22 cellular contexts compared by ENCODE assay signal in the genomic region with DNA sequence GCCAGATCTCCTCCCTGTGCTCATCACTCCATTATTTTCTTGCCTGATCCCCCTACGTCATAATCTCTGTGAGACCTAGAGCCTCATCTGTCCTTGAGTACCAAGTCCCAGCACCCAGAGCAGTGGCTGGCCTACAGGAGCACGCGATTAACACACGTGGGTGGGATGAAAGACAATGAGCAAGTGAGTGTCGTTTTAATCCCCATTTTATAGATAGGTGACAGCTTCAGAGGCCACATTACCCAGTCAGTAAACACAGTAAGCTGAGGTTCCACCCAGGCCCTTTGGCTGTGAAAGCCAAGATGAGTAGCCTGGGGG. TPM values are rescaled to one million over a fixed set of nuclear protein-coding genes. Genes with fewer than 3 reads are reported as not detected.
DNase-seq lines count a peak whose midpoint lies in the region; ATAC-seq, FAIRE-seq and TF ChIP-seq lines count a peak whose summit lies in the region.
"Had no signal": no experiment of that assay in that cellular context is flagged by ENCODE, and none has a peak within 500 bp of the region (broad histone marks: within the 10 kb centered on the region; RNA-seq: fewer than 3 reads in every experiment).

No MANE protein-coding gene starts in this region.

- H3K27me3 ChIP-seq in HepG2 (ENCODE audit: control insufficient read depth in 1 of 2, insufficient read depth in 2 of 2, low read length in 2 of 2) (no peaks in the 10 kb centered on the region), right lobe of liver (no peaks in the 10 kb centered on the region)
- H3K27me3 ChIP-seq: ascending aorta, Peyer's patch, upper lobe of right lung had no signal

- 72% methylated on average over 5 of the region's 5 CpGs for WGBS in HepG2 (ENCODE audit: low lambda C conversion rate)
- 70% methylated on average over 5 of the region's 5 CpGs for WGBS in right lobe of liver (ENCODE audit: insufficient coverage, low coverage, low lambda C conversion rate, missing lambda C conversion rate)

- no peaks in the 10 kb centered on the region for H4K20me1 ChIP-seq in HepG2 (ENCODE audit: insufficient read depth, low read length)

- no peak overlapping the region for H2AFZ ChIP-seq in HepG2 (ENCODE audit: low read length)

- in situ Hi-C loops in HepG2 (cut with HindIII; ENCODE audit: extremely low pct_ligation_motif_present, low pct_unique_long_range_greater_than_20kb) = no loop called here

- ATAC-seq in HepG2 = no peak
- no peak for ATAC-seq in right lobe of liver
- ATAC-seq in GM18867 (IDR thresholded peaks at IDR 0.05; ENCODE audit: unreplicated experiment) = no peak
- ATAC-seq in GM19467 (IDR thresholded peaks at IDR 0.05; ENCODE audit: unreplicated experiment) = no peak
- no peak for ATAC-seq in HG03520 (IDR thresholded peaks at IDR 0.05; ENCODE audit: unreplicated experiment)
- ATAC-seq: stimulated activated naive CD8-positive, alpha-beta T cell treated with anti-CD3 and anti-CD28 coated beads, Interleukin-15, Interleukin-2, amounts not matched to agents 100 U/mL and 50 U/mL, for 24 hours; upper lobe of right lung had no signal

- no peaks in the 10 kb centered on the region for H3K79me2 ChIP-seq in HepG2 (ENCODE audit: insufficient read depth, low read length)

- H3K4me2 ChIP-seq in HepG2 (ENCODE audit: low read depth, low read length) = no peak overlapping the region
- H3K4me2 ChIP-seq: KMS-11, SK-N-SH had no signal

- H3K27ac ChIP-seq in HepG2 (ENCODE audit: extremely low read length, insufficient read depth, low read length) = no peak overlapping the region
- no peak overlapping the region for H3K27ac ChIP-seq in right lobe of liver
- H3K27ac ChIP-seq: ascending aorta, KMS-11, Peyer's patch, upper lobe of right lung had no signal

- no peak overlapping the region for H3K9ac ChIP-seq in HepG2 (ENCODE audit: insufficient read depth, low read depth, low read length)
- H3K9ac ChIP-seq: KMS-11, SK-N-SH had no signal

- DNase-seq in HepG2 (ENCODE audit: low spot score) (no peak), right lobe of liver (no peak), epithelial cell of esophagus (ENCODE audit: low read depth) (peak; percentile 49)
- DNase-seq: activated CD8-positive, alpha-beta memory T cell treated with anti-CD3 and anti-CD28 coated beads, Interleukin-2, amount 50 U/mL, for 4 hours; activated naive CD4-positive, alpha-beta T cell; CD8-positive, alpha-beta memory T cell; HCEC 1CT; NCI-H1048; Peyer's patch; retina; SK-N-SH; stimulated activated naive CD8-positive, alpha-beta T cell treated with anti-CD3 and anti-CD28 coated beads, Interleukin-15, Interleukin-2, amounts not matched to agents 100 U/mL and 50 U/mL, for 24 hours; T-helper 9 cell; upper lobe of right lung had no signal

- no peak for TF ChIP-seq RAD21 in HepG2 (CRISPR knock-in tag; IDR thresholded peaks at IDR 0.05)

- TF ChIP-seq CTCF in HepG2 (CRISPR knock-in tag; IDR thresholded peaks at IDR 0.05) (no peak), right lobe of liver (IDR thresholded peaks at IDR 0.05) (no peak), epithelial cell of esophagus (IDR thresholded peaks at IDR 0.05; ENCODE audit: insufficient read depth, low read depth, low read length, missing control alignments) (no peak)

- POLR2A ChIA-PET in HepG2 (lab: Yijun Ruan, JAX) = interaction anchor here (4.8 kb wide), 1 partner anchor 9 kb away, joined by 34 read pairs; no protein-coding TSS in a partner anchor

- no peak for TF ChIP-seq EP300 in HepG2 (IDR thresholded peaks at IDR 0.05; ENCODE audit: low read depth in 2 of 2, low read length in 2 of 2)
- no peak for TF ChIP-seq EP300 in HepG2 (CRISPR knock-in tag; IDR thresholded peaks at IDR 0.05; ENCODE audit: borderline replicate concordance)

- intact Hi-C loops in HepG2 (cut with micrococcal nuclease; ENCODE audit: unreplicated experiment) = no loop called here
- intact Hi-C loops in right lobe of liver (cut with DNase I) = no loop called here

- CTCF ChIA-PET in HepG2 (lab: Yijun Ruan, JAX; ENCODE audit: low intra/inter-chr PET ratio, low total read pairs) = no interaction called here

- peaks cover 5 to 13% of the 10 kb centered on the region in 2 experiments; a peak in 4 of 5 replicates for H3K36me3 ChIP-seq in HepG2 (replicated peaks in 1 of 2; ENCODE audit: control insufficient read depth in 1 of 2, insufficient read depth in 2 of 2, low read length in 2 of 2)
- H3K36me3 ChIP-seq in right lobe of liver = peaks cover 0 to 14% (median 5%) of the 10 kb centered on the region in 4 donors

- FAIRE-seq in HepG2 (lab: Jason Lieb, UNC) = no peak
- FAIRE-seq: A204.1, colon, endometrium had no signal

- BruUV-seq in HepG2 (replicated peaks; lab: Mats Ljungman, UMichigan) = no TSS peak

- TF ChIP-seq POLR2A in HepG2 (IDR thresholded peaks at IDR 0.05; ENCODE audit: insufficient read depth in 1 of 2, low read depth in 2 of 2, low read length in 2 of 2) (no peak), right lobe of liver (IDR thresholded peaks at IDR 0.05) (no peak)

- H3K9me3 ChIP-seq in HepG2 (ENCODE audit: low read length) (no peaks in the 10 kb centered on the region), right lobe of liver (no peaks in the 10 kb centered on the region)
- H3K9me3 ChIP-seq: ascending aorta, Peyer's patch, SK-N-SH, upper lobe of right lung had no signal

- no peak overlapping the region for H3K4me3 ChIP-seq in HepG2 (replicated peaks in 1 of 3; ENCODE audit: insufficient read depth in 1 of 3, low read depth in 2 of 3, low read length in 3 of 3)
- H3K4me3 ChIP-seq in right lobe of liver = no peak overlapping the region
- no peak overlapping the region for H3K4me3 ChIP-seq in epithelial cell of esophagus (ENCODE audit: low read length)
- H3K4me3 ChIP-seq: ascending aorta, Peyer's patch, upper lobe of right lung had no signal

- H3K4me1 ChIP-seq in HepG2 (ENCODE audit: insufficient read depth, low read length) (peaks cover 5% of the 10 kb centered on the region), right lobe of liver (peaks cover 0 to 4% (median 0%) of the 10 kb centered on the region in 4 donors)
- H3K4me1 ChIP-seq: ascending aorta, Peyer's patch, upper lobe of right lung had no signal

RNA-seq across cellular contexts. Expression of gene TRUB2, which starts 17.3 kb away (rescaled TPM):
- total RNA-seq in HepG2 (2016; rRNA removed; fragmentation: Illumina TruSeq; extraction: Trizol) (41.2 and 57.8 TPM in 2 replicates), right lobe of liver (10 to 100 TPM; 16.7 to 35.5 (median 24.5) TPM)
- total RNA-seq in HepG2 (2016; cell fraction: cytosol; rRNA removed; fragmentation: Illumina TruSeq; extraction: Trizol; ENCODE audit: low read depth) = 10.4 and 12.1 TPM in 2 replicates
- total RNA-seq in HepG2 (2016; cell fraction: insoluble cytoplasmic fraction; rRNA removed; fragmentation: Illumina TruSeq; extraction: Trizol) = 45.4 and 61.4 TPM in 2 replicates
- total RNA-seq in HepG2 (2016; cell fraction: membrane; rRNA removed; fragmentation: Illumina TruSeq; extraction: Trizol) = 14.0 and 15.7 TPM in 2 replicates
- total RNA-seq in HepG2 (2016; cell fraction: nucleus; rRNA removed; fragmentation: Illumina TruSeq; extraction: Trizol) = 16.3 and 19.3 TPM in 2 replicates
- polyA plus RNA-seq in HepG2 (2011; rRNA removed) = 22.3 and 26.5 TPM in 2 replicates
- polyA plus RNA-seq in HepG2 (2011; cell fraction: cytosol; rRNA removed) = 15.5 and 18.8 TPM in 2 replicates
- polyA plus RNA-seq in HepG2 (2011; cell fraction: nucleus; rRNA removed) = 10.4 and 11.9 TPM in 2 replicates
- polyA plus RNA-seq in HepG2 (2012) = 17.0 and 18.3 TPM in 2 replicates
- polyA plus RNA-seq in HepG2 (2016; cell fraction: cytosol; fragmentation: Illumina TruSeq; extraction: Trizol; ENCODE audit: low read depth) = 8.5 and 10.6 TPM in 2 replicates
- 47.4 and 47.7 TPM in 2 replicates for polyA plus RNA-seq in HepG2 (2016; cell fraction: insoluble cytoplasmic fraction; fragmentation: Illumina TruSeq; extraction: Trizol; ENCODE audit: low read depth)
- 9.1 and 10.5 TPM in 2 replicates for polyA plus RNA-seq in HepG2 (2016; cell fraction: membrane; fragmentation: Illumina TruSeq; extraction: Trizol; ENCODE audit: low read depth)
- 23.3 and 26.5 TPM in 2 replicates for polyA plus RNA-seq in HepG2 (2016; cell fraction: nucleus; fragmentation: Illumina TruSeq; extraction: Trizol; ENCODE audit: insufficient read depth, low read depth)
- polyA minus RNA-seq in HepG2 (2011; rRNA and poly(A)+ RNA removed; ENCODE audit: low replicate concordance) = 28.6 and 113 TPM in 2 replicates
- 18.2 and 21.4 TPM in 2 replicates for polyA minus RNA-seq in HepG2 (2011; cell fraction: cytosol; rRNA and poly(A)+ RNA removed)
- polyA minus RNA-seq in HepG2 (2011; cell fraction: nucleus; rRNA and poly(A)+ RNA removed) = 12.0 and 13.4 TPM in 2 replicates

RNA-seq across cellular contexts. Expression of gene COQ4, which starts 17.7 kb away (rescaled TPM):
- total RNA-seq in HepG2 (2016; rRNA removed; fragmentation: Illumina TruSeq; extraction: Trizol) (16.2 and 26.1 TPM in 2 replicates), right lobe of liver (10 to 100 TPM; 22.3 to 67.5 (median 30.3) TPM)
- total RNA-seq in HepG2 (2016; cell fraction: cytosol; rRNA removed; fragmentation: Illumina TruSeq; extraction: Trizol; ENCODE audit: low read depth) = 11.9 and 18.5 TPM in 2 replicates
- 14.1 and 27.2 TPM in 2 replicates for total RNA-seq in HepG2 (2016; cell fraction: insoluble cytoplasmic fraction; rRNA removed; fragmentation: Illumina TruSeq; extraction: Trizol)
- total RNA-seq in HepG2 (2016; cell fraction: membrane; rRNA removed; fragmentation: Illumina TruSeq; extraction: Trizol) = 20.4 and 27.0 TPM in 2 replicates
- total RNA-seq in HepG2 (2016; cell fraction: nucleus; rRNA removed; fragmentation: Illumina TruSeq; extraction: Trizol) = 19.9 and 21.8 TPM in 2 replicates
- polyA plus RNA-seq in HepG2 (2011; rRNA removed) = 36.0 and 37.5 TPM in 2 replicates
- 22.7 and 32.6 TPM in 2 replicates for polyA plus RNA-seq in HepG2 (2011; cell fraction: cytosol; rRNA removed)
- polyA plus RNA-seq in HepG2 (2011; cell fraction: nucleus; rRNA removed) = 80.9 and 82.1 TPM in 2 replicates
- 17.6 and 19.0 TPM in 2 replicates for polyA plus RNA-seq in HepG2 (2012)
- 18.0 and 23.7 TPM in 2 replicates for polyA plus RNA-seq in HepG2 (2016; cell fraction: cytosol; fragmentation: Illumina TruSeq; extraction: Trizol; ENCODE audit: low read depth)
- 17.7 and 21.6 TPM in 2 replicates for polyA plus RNA-seq in HepG2 (2016; cell fraction: insoluble cytoplasmic fraction; fragmentation: Illumina TruSeq; extraction: Trizol; ENCODE audit: low read depth)
- 21.8 and 28.2 TPM in 2 replicates for polyA plus RNA-seq in HepG2 (2016; cell fraction: membrane; fragmentation: Illumina TruSeq; extraction: Trizol; ENCODE audit: low read depth)
- 60.0 and 62.1 TPM in 2 replicates for polyA plus RNA-seq in HepG2 (2016; cell fraction: nucleus; fragmentation: Illumina TruSeq; extraction: Trizol; ENCODE audit: insufficient read depth, low read depth)
- 45.1 and 143 TPM in 2 replicates for polyA minus RNA-seq in HepG2 (2011; rRNA and poly(A)+ RNA removed; ENCODE audit: low replicate concordance)
- 10.4 and 12.0 TPM in 2 replicates for polyA minus RNA-seq in HepG2 (2011; cell fraction: cytosol; rRNA and poly(A)+ RNA removed)
- 38.2 and 49.6 TPM in 2 replicates for polyA minus RNA-seq in HepG2 (2011; cell fraction: nucleus; rRNA and poly(A)+ RNA removed)

RNA-seq across cellular contexts. Expression of gene SWI5, which starts 28.9 kb away (rescaled TPM):
- total RNA-seq in HepG2 (2016; rRNA removed; fragmentation: Illumina TruSeq; extraction: Trizol) = 39.2 and 46.5 TPM in 2 replicates
- 10.4 and 11.6 TPM in 2 replicates for total RNA-seq in HepG2 (2016; cell fraction: cytosol; rRNA removed; fragmentation: Illumina TruSeq; extraction: Trizol; ENCODE audit: low read depth)
- total RNA-seq in HepG2 (2016; cell fraction: insoluble cytoplasmic fraction; rRNA removed; fragmentation: Illumina TruSeq; extraction: Trizol) = 42.5 and 47.8 TPM in 2 replicates
- total RNA-seq in HepG2 (2016; cell fraction: membrane; rRNA removed; fragmentation: Illumina TruSeq; extraction: Trizol) = 25.1 and 25.9 TPM in 2 replicates
- total RNA-seq in HepG2 (2016; cell fraction: nucleus; rRNA removed; fragmentation: Illumina TruSeq; extraction: Trizol) = 15.1 and 18.1 TPM in 2 replicates
- polyA plus RNA-seq in HepG2 (2011; rRNA removed) = 41.0 and 48.7 TPM in 2 replicates
- 45.9 and 57.9 TPM in 2 replicates for polyA plus RNA-seq in HepG2 (2011; cell fraction: cytosol; rRNA removed)
- polyA plus RNA-seq in HepG2 (2011; cell fraction: nucleus; rRNA removed) = 18.6 and 19.1 TPM in 2 replicates
- 22.3 and 22.7 TPM in 2 replicates for polyA plus RNA-seq in HepG2 (2012)
- 16.0 and 21.0 TPM in 2 replicates for polyA plus RNA-seq in HepG2 (2016; cell fraction: cytosol; fragmentation: Illumina TruSeq; extraction: Trizol; ENCODE audit: low read depth)
- 58.7 and 61.9 TPM in 2 replicates for polyA plus RNA-seq in HepG2 (2016; cell fraction: insoluble cytoplasmic fraction; fragmentation: Illumina TruSeq; extraction: Trizol; ENCODE audit: low read depth)
- 28.9 and 29.7 TPM in 2 replicates for polyA plus RNA-seq in HepG2 (2016; cell fraction: membrane; fragmentation: Illumina TruSeq; extraction: Trizol; ENCODE audit: low read depth)
- 30.7 and 35.4 TPM in 2 replicates for polyA plus RNA-seq in HepG2 (2016; cell fraction: nucleus; fragmentation: Illumina TruSeq; extraction: Trizol; ENCODE audit: insufficient read depth, low read depth)
- 15.4 and 63.7 TPM in 2 replicates for polyA minus RNA-seq in HepG2 (2011; rRNA and poly(A)+ RNA removed; ENCODE audit: low replicate concordance)
- 4.9 and 5.7 TPM in 2 replicates for polyA minus RNA-seq in HepG2 (2011; cell fraction: cytosol; rRNA and poly(A)+ RNA removed)
- 6.8 and 9.6 TPM in 2 replicates for polyA minus RNA-seq in HepG2 (2011; cell fraction: nucleus; rRNA and poly(A)+ RNA removed)
- 10 to 100 TPM; 10.8 to 17.3 (median 14.3) TPM for total RNA-seq in right lobe of liver

RNA-seq across cellular contexts. Expression of gene GOLGA2, which starts 29.1 kb away (rescaled TPM):
- total RNA-seq in HepG2 (2016; rRNA removed; fragmentation: Illumina TruSeq; extraction: Trizol) (35.4 and 45.8 TPM in 2 replicates), right lobe of liver (10 to 100 TPM; 25.0 to 53.0 (median 35.5) TPM)
- 6.4 and 8.4 TPM in 2 replicates for total RNA-seq in HepG2 (2016; cell fraction: cytosol; rRNA removed; fragmentation: Illumina TruSeq; extraction: Trizol; ENCODE audit: low read depth)
- total RNA-seq in HepG2 (2016; cell fraction: insoluble cytoplasmic fraction; rRNA removed; fragmentation: Illumina TruSeq; extraction: Trizol) = 31.1 and 49.9 TPM in 2 replicates
- 10.9 and 13.1 TPM in 2 replicates for total RNA-seq in HepG2 (2016; cell fraction: membrane; rRNA removed; fragmentation: Illumina TruSeq; extraction: Trizol)
- total RNA-seq in HepG2 (2016; cell fraction: nucleus; rRNA removed; fragmentation: Illumina TruSeq; extraction: Trizol) = 42.8 and 46.0 TPM in 2 replicates
- polyA plus RNA-seq in HepG2 (2011; rRNA removed) = 43.0 and 45.3 TPM in 2 replicates
- polyA plus RNA-seq in HepG2 (2011; cell fraction: cytosol; rRNA removed) = 21.2 and 23.8 TPM in 2 replicates
- polyA plus RNA-seq in HepG2 (2011; cell fraction: nucleus; rRNA removed) = 61.8 and 75.6 TPM in 2 replicates
- polyA plus RNA-seq in HepG2 (2012) = 38.1 and 47.2 TPM in 2 replicates
- polyA plus RNA-seq in HepG2 (2016; cell fraction: cytosol; fragmentation: Illumina TruSeq; extraction: Trizol; ENCODE audit: low read depth) = 2.0 and 2.7 TPM in 2 replicates
- 30.5 and 39.7 TPM in 2 replicates for polyA plus RNA-seq in HepG2 (2016; cell fraction: insoluble cytoplasmic fraction; fragmentation: Illumina TruSeq; extraction: Trizol; ENCODE audit: low read depth)
- 4.6 and 5.4 TPM in 2 replicates for polyA plus RNA-seq in HepG2 (2016; cell fraction: membrane; fragmentation: Illumina TruSeq; extraction: Trizol; ENCODE audit: low read depth)
- 113 and 115 TPM in 2 replicates for polyA plus RNA-seq in HepG2 (2016; cell fraction: nucleus; fragmentation: Illumina TruSeq; extraction: Trizol; ENCODE audit: insufficient read depth, low read depth)
- 35.4 and 37.7 TPM in 2 replicates for polyA minus RNA-seq in HepG2 (2011; rRNA and poly(A)+ RNA removed; ENCODE audit: low replicate concordance)
- 20.2 and 23.6 TPM in 2 replicates for polyA minus RNA-seq in HepG2 (2011; cell fraction: cytosol; rRNA and poly(A)+ RNA removed)
- polyA minus RNA-seq in HepG2 (2011; cell fraction: nucleus; rRNA and poly(A)+ RNA removed) = 62.4 and 64.2 TPM in 2 replicates

RNA-seq across cellular contexts. Expression of gene SLC27A4, which starts 35.4 kb away (rescaled TPM):
- total RNA-seq in HepG2 (2016; rRNA removed; fragmentation: Illumina TruSeq; extraction: Trizol) (9.3 and 18.8 TPM in 2 replicates), right lobe of liver (10 to 100 TPM; 15.8 to 97.3 (median 24.1) TPM)
- 6.3 and 6.8 TPM in 2 replicates for total RNA-seq in HepG2 (2016; cell fraction: cytosol; rRNA removed; fragmentation: Illumina TruSeq; extraction: Trizol; ENCODE audit: low read depth)
- total RNA-seq in HepG2 (2016; cell fraction: insoluble cytoplasmic fraction; rRNA removed; fragmentation: Illumina TruSeq; extraction: Trizol) = 8.9 and 19.1 TPM in 2 replicates
- total RNA-seq in HepG2 (2016; cell fraction: membrane; rRNA removed; fragmentation: Illumina TruSeq; extraction: Trizol) = 17.4 and 19.4 TPM in 2 replicates
- total RNA-seq in HepG2 (2016; cell fraction: nucleus; rRNA removed; fragmentation: Illumina TruSeq; extraction: Trizol) = 16.1 and 21.0 TPM in 2 replicates
- 10.6 and 16.9 TPM in 2 replicates for polyA plus RNA-seq in HepG2 (2011; rRNA removed)
- polyA plus RNA-seq in HepG2 (2011; cell fraction: cytosol; rRNA removed) = 12.5 and 14.4 TPM in 2 replicates
- polyA plus RNA-seq in HepG2 (2011; cell fraction: nucleus; rRNA removed) = 30.1 and 31.3 TPM in 2 replicates
- polyA plus RNA-seq in HepG2 (2012) = 11.0 and 16.6 TPM in 2 replicates
- polyA plus RNA-seq in HepG2 (2016; cell fraction: cytosol; fragmentation: Illumina TruSeq; extraction: Trizol; ENCODE audit: low read depth) = 5.9 and 7.6 TPM in 2 replicates
- 10.5 and 13.4 TPM in 2 replicates for polyA plus RNA-seq in HepG2 (2016; cell fraction: insoluble cytoplasmic fraction; fragmentation: Illumina TruSeq; extraction: Trizol; ENCODE audit: low read depth)
- 14.0 and 17.0 TPM in 2 replicates for polyA plus RNA-seq in HepG2 (2016; cell fraction: membrane; fragmentation: Illumina TruSeq; extraction: Trizol; ENCODE audit: low read depth)
- polyA plus RNA-seq in HepG2 (2016; cell fraction: nucleus; fragmentation: Illumina TruSeq; extraction: Trizol; ENCODE audit: insufficient read depth, low read depth) = 30.8 and 31.8 TPM in 2 replicates
- 44.7 and 85.4 TPM in 2 replicates for polyA minus RNA-seq in HepG2 (2011; rRNA and poly(A)+ RNA removed; ENCODE audit: low replicate concordance)
- polyA minus RNA-seq in HepG2 (2011; cell fraction: cytosol; rRNA and poly(A)+ RNA removed) = 11.3 and 17.5 TPM in 2 replicates
- polyA minus RNA-seq in HepG2 (2011; cell fraction: nucleus; rRNA and poly(A)+ RNA removed) = 9.3 and 12.4 TPM in 2 replicates
